7 cellular contexts compared by ENCODE assay signal in genomic region chr7:65770473-65771163, GRCh38.
DNase-seq lines count a peak whose midpoint lies in the region; ATAC-seq and TF ChIP-seq lines count a peak whose summit lies in the region.
"Not testable (repeated sequence)": the region's sequence is repeated elsewhere in the genome, so short reads cannot be mapped to it uniquely, and the experiment has no call there.

No MANE protein-coding gene starts in this region.

- DNase-seq in NCI-H1930 (lab: John Stamatoyannopoulos, UW) (peak; percentile 81 to 89), T-helper 22 cell (ENCODE audit: low read depth) (peak; percentile 86), astrocyte of the cerebellum (ENCODE audit: low read depth) (peak; percentile 59), hepatic stellate cell (ENCODE audit: low spot score) (peak; percentile 76), retina (peak; percentile 95)

- peak overlapping the region; percentile 67 for H3K4me3 ChIP-seq in astrocyte of the cerebellum (ENCODE audit: low read depth, low read length)

- in situ Hi-C loops in astrocyte of the cerebellum (cut with HindIII; ENCODE audit: low sequenced_read_pairs) = not testable (repeated sequence)

- peak; percentile 92 for ATAC-seq in GM18508 (IDR thresholded peaks at IDR 0.05; ENCODE audit: insufficient read depth, unreplicated experiment)
- peak; percentile 96 for ATAC-seq in HG02973 (IDR thresholded peaks at IDR 0.05; ENCODE audit: unreplicated experiment)

- TF ChIP-seq CTCF in astrocyte of the cerebellum (IDR thresholded peaks at IDR 0.05; ENCODE audit: low read depth, low read length, missing control alignments) = not testable (repeated sequence)

Comparison
In these comparisons a context has a peak if more than half of its experiments do, and no peak if none do; other contexts are left out.
1. Peak in every context shown above with its lines: DNase-seq, ATAC-seq and H3K4me3 ChIP-seq.